1 cellular context compared by ENCODE assay signal in the genomic region with DNA sequence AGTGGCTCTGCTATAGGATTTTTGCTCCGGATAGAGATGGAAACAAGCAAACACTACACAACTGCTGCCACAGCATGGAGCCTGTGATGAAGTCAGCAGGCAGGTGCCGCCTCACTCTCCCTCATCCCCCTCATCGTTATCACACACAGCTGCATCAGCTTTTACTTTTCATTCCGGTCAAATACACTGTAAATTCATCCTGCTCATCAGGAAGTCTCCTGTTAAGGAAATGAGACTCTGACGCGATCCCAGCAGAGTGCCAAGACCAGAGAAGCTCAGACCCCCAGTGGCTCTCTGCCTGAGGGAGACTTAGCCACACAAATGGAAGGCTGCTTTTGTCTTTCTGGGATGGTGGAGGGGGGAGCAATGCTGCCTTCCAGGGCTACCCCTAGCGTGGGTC.
TF ChIP-seq lines count a peak whose summit lies in the region.

No MANE protein-coding gene starts in this region.

TF ChIP-seq in HEK293, 187 proteins besides CTCF, POLR2A, EP300 and RAD21 (continued from another document):
- TF ChIP-seq, protein P1, sequence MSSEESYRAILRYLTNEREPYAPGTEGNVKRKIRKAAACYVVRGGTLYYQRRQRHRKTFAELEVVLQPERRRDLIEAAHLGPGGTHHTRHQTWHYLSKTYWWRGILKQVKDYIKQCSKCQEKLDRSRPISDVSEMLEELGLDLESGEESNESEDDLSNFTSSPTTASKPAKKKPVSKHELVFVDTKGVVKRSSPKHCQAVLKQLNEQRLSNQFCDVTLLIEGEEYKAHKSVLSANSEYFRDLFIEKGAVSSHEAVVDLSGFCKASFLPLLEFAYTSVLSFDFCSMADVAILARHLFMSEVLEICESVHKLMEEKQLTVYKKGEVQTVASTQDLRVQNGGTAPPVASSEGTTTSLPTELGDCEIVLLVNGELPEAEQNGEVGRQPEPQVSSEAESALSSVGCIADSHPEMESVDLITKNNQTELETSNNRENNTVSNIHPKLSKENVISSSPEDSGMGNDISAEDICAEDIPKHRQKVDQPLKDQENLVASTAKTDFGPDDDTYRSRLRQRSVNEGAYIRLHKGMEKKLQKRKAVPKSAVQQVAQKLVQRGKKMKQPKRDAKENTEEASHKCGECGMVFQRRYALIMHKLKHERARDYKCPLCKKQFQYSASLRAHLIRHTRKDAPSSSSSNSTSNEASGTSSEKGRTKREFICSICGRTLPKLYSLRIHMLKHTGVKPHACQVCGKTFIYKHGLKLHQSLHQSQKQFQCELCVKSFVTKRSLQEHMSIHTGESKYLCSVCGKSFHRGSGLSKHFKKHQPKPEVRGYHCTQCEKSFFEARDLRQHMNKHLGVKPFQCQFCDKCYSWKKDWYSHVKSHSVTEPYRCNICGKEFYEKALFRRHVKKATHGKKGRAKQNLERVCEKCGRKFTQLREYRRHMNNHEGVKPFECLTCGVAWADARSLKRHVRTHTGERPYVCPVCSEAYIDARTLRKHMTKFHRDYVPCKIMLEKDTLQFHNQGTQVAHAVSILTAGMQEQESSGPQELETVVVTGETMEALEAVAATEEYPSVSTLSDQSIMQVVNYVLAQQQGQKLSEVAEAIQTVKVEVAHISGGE (tag by site-specific recombination; conservative IDR thresholded peaks at IDR 0.05; ENCODE audit: low read depth) = no peak
- TF ChIP-seq ZNF792 (tag by site-specific recombination; IDR thresholded peaks at IDR 0.05) (no peak), KLF9 (tag by site-specific recombination; IDR thresholded peaks at IDR 0.05; ENCODE audit: low read depth) (no peak)
- TF ChIP-seq, protein P2, sequence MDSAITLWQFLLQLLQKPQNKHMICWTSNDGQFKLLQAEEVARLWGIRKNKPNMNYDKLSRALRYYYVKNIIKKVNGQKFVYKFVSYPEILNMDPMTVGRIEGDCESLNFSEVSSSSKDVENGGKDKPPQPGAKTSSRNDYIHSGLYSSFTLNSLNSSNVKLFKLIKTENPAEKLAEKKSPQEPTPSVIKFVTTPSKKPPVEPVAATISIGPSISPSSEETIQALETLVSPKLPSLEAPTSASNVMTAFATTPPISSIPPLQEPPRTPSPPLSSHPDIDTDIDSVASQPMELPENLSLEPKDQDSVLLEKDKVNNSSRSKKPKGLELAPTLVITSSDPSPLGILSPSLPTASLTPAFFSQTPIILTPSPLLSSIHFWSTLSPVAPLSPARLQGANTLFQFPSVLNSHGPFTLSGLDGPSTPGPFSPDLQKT (IDR thresholded peaks at IDR 0.05; ENCODE audit: borderline replicate concordance, low read depth, low read length) = no peak
